11 cellular contexts compared by ENCODE assay signal in the genomic region with DNA sequence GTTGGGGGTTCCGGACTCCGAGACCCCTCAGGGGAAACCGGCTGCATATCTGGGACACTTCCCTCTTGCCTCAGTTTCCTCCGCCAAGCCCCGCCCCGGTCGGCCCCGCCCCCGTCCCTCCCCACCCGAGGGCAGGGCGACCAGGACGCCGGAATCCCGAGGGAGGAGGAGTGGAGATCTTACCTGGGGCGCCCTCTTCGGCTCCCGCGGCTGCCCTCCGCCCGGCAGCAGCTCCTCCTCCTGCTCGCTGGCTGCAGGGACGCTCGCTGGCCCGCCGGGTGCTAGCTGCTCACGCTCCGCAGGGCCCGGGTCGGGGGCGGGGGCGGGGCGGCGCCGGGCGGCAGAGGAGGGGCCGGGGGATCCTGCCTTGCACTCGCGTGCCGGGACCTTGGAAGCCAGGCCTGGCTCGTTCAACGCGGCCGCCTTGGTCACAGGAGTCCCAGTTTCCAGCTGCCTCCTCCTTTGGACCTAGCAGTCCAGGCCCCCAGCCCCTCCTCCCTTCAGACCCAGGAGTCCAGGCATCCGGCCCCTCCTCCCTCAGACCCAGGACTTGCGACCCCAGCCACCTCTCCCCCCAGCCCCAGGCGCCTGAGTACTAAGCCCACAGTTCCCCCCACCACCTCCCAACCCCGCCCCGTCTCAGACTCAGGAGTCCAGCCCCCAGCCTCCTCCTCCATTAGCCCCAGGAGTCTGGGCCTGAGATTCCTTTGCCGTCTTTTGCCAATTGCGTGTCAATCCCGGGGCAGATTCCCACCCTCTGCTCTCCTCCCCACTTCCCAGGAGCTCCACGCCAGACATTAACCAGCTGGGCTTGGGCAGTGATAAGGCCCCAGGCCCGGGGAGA. TPM values are rescaled to one million over a fixed set of nuclear protein-coding genes. Genes with fewer than 3 reads are reported as not detected.
DNase-seq lines count a peak whose midpoint lies in the region; ATAC-seq and TF ChIP-seq lines count a peak whose summit lies in the region.
"Had no signal": no experiment of that assay in that cellular context is flagged by ENCODE, and none has a peak within 500 bp of the region (broad histone marks: within the 10 kb centered on the region; RNA-seq: fewer than 3 reads in every experiment).

TSS of gene NTF4 (minus strand) at position 51 of the 844 bp plus-strand sequence. CDS start 2,821 bp downstream, outside the sequence.

- intact Hi-C loops in mucosa of descending colon (cut with DNase I, micrococcal nuclease): no loop called here
- intact Hi-C loops in CD14-positive monocyte (cut with micrococcal nuclease): no loop called here

- H3K36me3 ChIP-seq in BE2C (no peaks in the 10 kb centered on the region), mucosa of descending colon (ENCODE audit: low read depth) (no peaks in the 10 kb centered on the region)
- H3K36me3 ChIP-seq: MG63, neutrophil had no signal

- H3K9me3 ChIP-seq in BE2C: no peaks in the 10 kb centered on the region
- no peaks in the 10 kb centered on the region for H3K9me3 ChIP-seq in mucosa of descending colon
- H3K9me3 ChIP-seq: MG63, neutrophil had no signal

- TF ChIP-seq CTCF in BE2C (IDR thresholded peaks at IDR 0.05; ENCODE audit: low read depth, low read length): no peak
- no peak for TF ChIP-seq CTCF in chondrocyte (IDR thresholded peaks at IDR 0.05)
- no peak for TF ChIP-seq CTCF in mucosa of descending colon (IDR thresholded peaks at IDR 0.05)
- no peak for TF ChIP-seq CTCF in CD14-positive monocyte (IDR thresholded peaks at IDR 0.05)

- H3K27me3 ChIP-seq in BE2C: no peaks in the 10 kb centered on the region

- H3K4me3 Mint-ChIP-seq in chondrocyte (ENCODE audit: unreplicated experiment) (peak within 1 kb of the TSS; percentile 40), CD14-positive monocyte (peak within 1 kb of the TSS in 1 of 2 donors; percentile 57)
- H3K4me3 Mint-ChIP-seq: activated naive CD4-positive, alpha-beta T cell treated with anti-CD3 and anti-CD28 coated beads, Interleukin-2, amount 10 ng/mL, durations not matched to agents 7 days and 5 days had no signal

- H3K9me3 Mint-ChIP-seq in chondrocyte (ENCODE audit: low read depth) (peaks cover 6% of the 10 kb centered on the region), CD14-positive monocyte (peaks cover 2 to 17% (median 6%) of the 10 kb centered on the region in 7 donors)
- H3K9me3 Mint-ChIP-seq: activated naive CD4-positive, alpha-beta T cell treated with anti-CD3 and anti-CD28 coated beads, Interleukin-2, amount 10 ng/mL, durations not matched to agents 7 days and 5 days had no signal

- DNase-seq in BE2C (peak; percentile 69), HuH-7.5 (ENCODE audit: low spot score) (peak; percentile 79), chondrocyte (ENCODE audit: low spot score) (no peak), mucosa of descending colon (peak in 1 of 3 donors; percentile 49), CD14-positive monocyte (ENCODE audit: low spot score) (no peak)
- DNase-seq in effector CD4-positive, alpha-beta T cell: no peak
- DNase-seq: activated naive CD4-positive, alpha-beta T cell treated with anti-CD3 and anti-CD28 coated beads, Interleukin-2, amount 10 ng/mL, durations not matched to agents 7 days and 5 days; MG63 had no signal

- peak within 1 kb of the TSS; percentile 36 for H3K27ac Mint-ChIP-seq in chondrocyte (ENCODE audit: unreplicated experiment)
- no peak within 1 kb of the TSS for H3K27ac Mint-ChIP-seq in CD14-positive monocyte
- H3K27ac Mint-ChIP-seq: activated naive CD4-positive, alpha-beta T cell treated with anti-CD3 and anti-CD28 coated beads, Interleukin-2, amount 10 ng/mL, durations not matched to agents 7 days and 5 days had no signal

- H3K4me3 ChIP-seq in BE2C (ENCODE audit: low read depth, low read length) (peak within 1 kb of the TSS; percentile 16), mucosa of descending colon (no peak within 1 kb of the TSS)
- H3K4me3 ChIP-seq: MG63 had no signal

- ATAC-seq in mucosa of descending colon (peak; percentile 66), GM19463 (IDR thresholded peaks at IDR 0.05; ENCODE audit: unreplicated experiment) (no peak), HG02840 (IDR thresholded peaks at IDR 0.05; ENCODE audit: low FRiP score, unreplicated experiment) (no peak)

- peaks cover 12% of the 10 kb centered on the region for H3K4me1 Mint-ChIP-seq in chondrocyte (ENCODE audit: low read depth)
- H3K4me1 Mint-ChIP-seq in CD14-positive monocyte: no peaks in the 10 kb centered on the region
- H3K4me1 Mint-ChIP-seq: activated naive CD4-positive, alpha-beta T cell treated with anti-CD3 and anti-CD28 coated beads, Interleukin-2, amount 10 ng/mL, durations not matched to agents 7 days and 5 days had no signal

- H3K4me1 ChIP-seq in BE2C: 0 out of 2 replicates have a peak, but pooled peaks cover 3% of the 10 kb centered on the region
- peaks cover 5% of the 10 kb centered on the region for H3K4me1 ChIP-seq in mucosa of descending colon (ENCODE audit: low read depth)

- H3K36me3 Mint-ChIP-seq in chondrocyte (ENCODE audit: low read depth) (no peaks in the 10 kb centered on the region), CD14-positive monocyte (no peaks in the 10 kb centered on the region)
- H3K36me3 Mint-ChIP-seq: activated naive CD4-positive, alpha-beta T cell treated with anti-CD3 and anti-CD28 coated beads, Interleukin-2, amount 10 ng/mL, durations not matched to agents 7 days and 5 days had no signal

- H3K27me3 Mint-ChIP-seq in chondrocyte (ENCODE audit: low read depth): peaks cover 2% of the 10 kb centered on the region
- H3K27me3 Mint-ChIP-seq in CD14-positive monocyte (ENCODE audit: low read depth in 3 of 3): peaks cover 79 to 93% (median 81%) of the 10 kb centered on the region in 3 donors

RNA-seq across cellular contexts. Expression of gene NTF4, which starts in this region (rescaled TPM):
- polyA plus RNA-seq in BE2C (2012; ENCODE audit: insufficient read depth, insufficient read length, low read depth): not detected
- total RNA-seq in chondrocyte (1.1 to 1.6 TPM in 2 of 3 replicates, not detected in the other), mucosa of descending colon (not detected)
- polyA plus RNA-seq in CD14-positive monocyte: not detected

Comparison
In these comparisons a context has a peak if more than half of its experiments do, and no peak if none do; other contexts are left out.
1. Peak in ATAC-seq in mucosa of descending colon; RNA of the gene not detected or under 1 TPM.
2. DNase-seq: peak in BE2C (single experiment) and HuH-7.5 (single experiment); none in chondrocyte (single experiment), effector CD4-positive, alpha-beta T cell (single experiment) and CD14-positive monocyte (single experiment).